Comparison of ENCODE assay signal across 9 cellular contexts in genomic region chr2:26911911-26912861, GRCh38. TPM values are rescaled to one million over a fixed set of nuclear protein-coding genes. Genes with fewer than 3 reads are reported as not detected.
DNase-seq lines count a peak whose midpoint lies in the region; ATAC-seq lines count a peak whose summit lies in the region.
"Had no signal": no experiment of that assay in that cellular context is flagged by ENCODE, and none has a peak within 500 bp of the region (broad histone marks: within the 10 kb centered on the region; RNA-seq: fewer than 3 reads in every experiment).

No MANE protein-coding gene starts in this region.

- H3K27ac ChIP-seq in iPS-20b (ENCODE audit: low read length): no peak overlapping the region
- peak overlapping the region; percentile 90 for H3K27ac ChIP-seq in temporal lobe (ENCODE audit: low read depth, low read length)

- no peak for ATAC-seq in left ventricle myocardium superior
- ATAC-seq in HG03025 (IDR thresholded peaks at IDR 0.05; ENCODE audit: low FRiP score, unreplicated experiment): no peak
- ATAC-seq in HG02759 (IDR thresholded peaks at IDR 0.05; ENCODE audit: unreplicated experiment): no peak
- ATAC-seq: HepG2 had no signal

- H3K9ac ChIP-seq in adipocyte (ENCODE audit: low read length): no peak overlapping the region
- peak overlapping the region; percentile 38; the same call in 1 of the 2 replicates for H3K9ac ChIP-seq in iPS-20b (ENCODE audit: low read depth, low read length)

- peaks cover 6% of the 10 kb centered on the region for H3K4me1 ChIP-seq in adipocyte (ENCODE audit: control insufficient read depth, insufficient read depth, low read length)
- H3K4me1 ChIP-seq in iPS-20b (ENCODE audit: insufficient read depth, low read length): peaks cover 27% of the 10 kb centered on the region

- H3K27me3 ChIP-seq in adipocyte (replicated peaks; ENCODE audit: control insufficient read depth, insufficient read depth, low read length): peaks cover 79% of the 10 kb centered on the region
- no peaks in the 10 kb centered on the region for H3K27me3 ChIP-seq in iPS-20b (ENCODE audit: insufficient read depth, low read length)

- intact Hi-C loops in left ventricle myocardium superior (cut with micrococcal nuclease): no loop called here

- H3K9me3 ChIP-seq in adipocyte (ENCODE audit: control insufficient read depth, low read length): peaks cover 4% of the 10 kb centered on the region
- H3K9me3 ChIP-seq in iPS-20b (ENCODE audit: insufficient read depth, low read depth, low read length): no peaks in the 10 kb centered on the region

- DNase-seq in NCI-H1417 treated with DMSO at 0.1 percent for 48 hours (lab: John Stamatoyannopoulos, UW) (peak; percentile 81), adipocyte (ENCODE audit: low read depth) (peak; percentile 57), left ventricle myocardium superior (no peak)
- DNase-seq: dermis blood vessel endothelial cell had no signal

- no peaks in the 10 kb centered on the region for H3K36me3 ChIP-seq in adipocyte (ENCODE audit: control insufficient read depth, insufficient read depth, low read length, severe bottlenecking)
- no peaks in the 10 kb centered on the region for H3K36me3 ChIP-seq in iPS-20b (ENCODE audit: insufficient read depth, low read depth, low read length)

- H3K4me3 ChIP-seq in adipocyte (ENCODE audit: low read length) (no peak overlapping the region), iPS-20b (ENCODE audit: low read length) (peak overlapping the region; percentile 50; the same call in 1 of the 2 replicates)

RNA-seq across cellular contexts. Expression of gene MAPRE3, which starts 58.3 kb away (rescaled TPM):
- total RNA-seq in temporal lobe (23.8 TPM), left ventricle myocardium superior (52.4 TPM)
